1 cellular context compared by ENCODE assay signal in genomic region chr10:71213761-71214440, GRCh38.
TF ChIP-seq lines count a peak whose summit lies in the region.

No MANE protein-coding gene starts in this region.

TF ChIP-seq in HEK293, 187 proteins besides CTCF, POLR2A, EP300 and RAD21 (continued from another document and continues in another):
- TF ChIP-seq ZBTB49 (tag by site-specific recombination; IDR thresholded peaks at IDR 0.05; ENCODE audit: low read depth) (no peak), ZNF324 (tag by site-specific recombination; IDR thresholded peaks at IDR 0.05) (peak; percentile 50; the same call in 1 of the 2 replicates), ZNF433 (tag by site-specific recombination; IDR thresholded peaks at IDR 0.05; ENCODE audit: low read depth) (no peak), ZNF48 (tag by site-specific recombination; IDR thresholded peaks at IDR 0.05) (no peak), ZNF148 (tag by site-specific recombination; IDR thresholded peaks at IDR 0.05; ENCODE audit: borderline replicate concordance) (no peak), PRDM10 (tag by site-specific recombination; IDR thresholded peaks at IDR 0.05) (peak; percentile 59), ZNF600 (tag by site-specific recombination; IDR thresholded peaks at IDR 0.05) (peak; percentile 86), ZNF354C (tag by site-specific recombination; IDR thresholded peaks at IDR 0.05; ENCODE audit: borderline replicate concordance, low read depth) (no peak), ZBTB10 (tag by site-specific recombination; IDR thresholded peaks at IDR 0.05) (no peak), ZNF350 (tag by site-specific recombination; IDR thresholded peaks at IDR 0.05) (no peak), ZNF76 (tag by site-specific recombination; IDR thresholded peaks at IDR 0.05; ENCODE audit: borderline replicate concordance, low read depth) (no peak), ZNF701 (tag by site-specific recombination; IDR thresholded peaks at IDR 0.05) (no peak), ZNF830 (tag by site-specific recombination; IDR thresholded peaks at IDR 0.05; ENCODE audit: low read depth) (no peak), ZNF843 (tag by site-specific recombination; IDR thresholded peaks at IDR 0.05) (peak; percentile 41; the same call in 1 of the 2 replicates), PRDM1 (tag by site-specific recombination; IDR thresholded peaks at IDR 0.05) (peak; percentile 85), ZBTB8A (tag by site-specific recombination; IDR thresholded peaks at IDR 0.05) (peak; percentile 63), ZSCAN30 (tag by site-specific recombination; IDR thresholded peaks at IDR 0.05) (peak; percentile 89), ZNF112 (tag by site-specific recombination; IDR thresholded peaks at IDR 0.05) (no peak), ZNF513 (tag by site-specific recombination; IDR thresholded peaks at IDR 0.05) (no peak), TCF7L2 (IDR thresholded peaks at IDR 0.05; ENCODE audit: borderline replicate concordance, low read depth, low read length) (no peak), ZNF157 (tag by site-specific recombination; IDR thresholded peaks at IDR 0.05) (no peak), YY1 (tag by site-specific recombination; IDR thresholded peaks at IDR 0.05) (no peak), ZNF18 (tag by site-specific recombination; IDR thresholded peaks at IDR 0.05) (no peak), RBAK (tag by site-specific recombination; IDR thresholded peaks at IDR 0.05) (no peak), ELK4 (IDR thresholded peaks at IDR 0.05; ENCODE audit: borderline replicate concordance, low read depth, low read length) (no peak), ZNF560 (tag by site-specific recombination; IDR thresholded peaks at IDR 0.05; ENCODE audit: borderline replicate concordance) (no peak), MEIS1 (CRISPR knock-in tag; IDR thresholded peaks at IDR 0.05; ENCODE audit: borderline replicate concordance) (no peak), ZNF132 (tag by site-specific recombination; IDR thresholded peaks at IDR 0.05; ENCODE audit: borderline replicate concordance) (no peak), OSR2 (tag by site-specific recombination; IDR thresholded peaks at IDR 0.05) (no peak), PRDM2 (tag by site-specific recombination; IDR thresholded peaks at IDR 0.05; ENCODE audit: borderline replicate concordance) (no peak), KLF8 (tag by site-specific recombination; IDR thresholded peaks at IDR 0.05) (peak; percentile 63), GLI2 (tag by site-specific recombination; IDR thresholded peaks at IDR 0.05; ENCODE audit: borderline replicate concordance, low read depth) (no peak), IKZF3 (tag by site-specific recombination; IDR thresholded peaks at IDR 0.05) (peak; percentile 91), ZNF792 (tag by site-specific recombination; IDR thresholded peaks at IDR 0.05) (no peak)
